Comparison of ENCODE assay signal across 9 cellular contexts in the genomic region with DNA sequence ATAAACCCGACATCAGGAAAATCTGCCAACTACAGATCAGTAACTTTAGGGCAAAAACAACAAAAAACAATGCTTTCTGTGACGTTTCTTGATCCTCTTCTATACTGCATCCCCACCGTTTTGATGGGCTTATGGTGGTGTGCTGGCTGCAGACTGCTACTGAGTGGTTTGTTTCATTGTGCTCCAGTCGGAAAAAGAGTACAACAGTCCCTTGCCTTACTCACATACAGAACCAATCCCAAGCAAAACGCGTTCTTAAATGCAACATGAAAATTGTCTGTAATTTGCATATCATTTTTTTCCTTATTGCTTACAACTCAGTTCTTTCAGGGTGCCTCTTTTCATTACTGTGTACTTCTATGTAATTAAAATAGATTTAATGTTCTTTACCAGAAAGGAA. TPM values are rescaled to one million over a fixed set of nuclear protein-coding genes. Genes with fewer than 3 reads are reported as not detected.
DNase-seq lines count a peak whose midpoint lies in the region; ATAC-seq and TF ChIP-seq lines count a peak whose summit lies in the region.
"Had no signal": no experiment of that assay in that cellular context is flagged by ENCODE, and none has a peak within 500 bp of the region (broad histone marks: within the 10 kb centered on the region; RNA-seq: fewer than 3 reads in every experiment).

No MANE protein-coding gene starts in this region.

- H3K27ac ChIP-seq in esophagus muscularis mucosa (replicated peaks in 1 of 4) (peak overlapping the region; percentile 90 to 98 (median 98)), trophoblast cell (ENCODE audit: low read depth, low read length) (no peak overlapping the region)
- H3K27ac ChIP-seq: C4-2B had no signal

- H3K9ac ChIP-seq in trophoblast cell (ENCODE audit: low read length) = no peak overlapping the region

- H3K14ac ChIP-seq in trophoblast cell (ENCODE audit: low read length) = no peak overlapping the region

- no peak overlapping the region for H4K8ac ChIP-seq in trophoblast cell (ENCODE audit: low read depth, low read length)

- no peak overlapping the region for H2AFZ ChIP-seq in trophoblast cell (ENCODE audit: insufficient read depth, low read length, poor library complexity)

- H3K4me2 ChIP-seq in trophoblast cell (ENCODE audit: low read length) = peak overlapping the region; percentile 38

- no peak overlapping the region for H3K4ac ChIP-seq in trophoblast cell (ENCODE audit: low read depth, low read length)

- H3K79me1 ChIP-seq in trophoblast cell (ENCODE audit: low read length) = peaks cover 20% of the 10 kb centered on the region

- no peak overlapping the region for H2BK5ac ChIP-seq in trophoblast cell (ENCODE audit: low read depth, low read length, poor library complexity)

- no peaks in the 10 kb centered on the region for H3K27me3 ChIP-seq in esophagus muscularis mucosa
- H3K27me3 ChIP-seq in trophoblast cell (ENCODE audit: insufficient read depth, low read length) = no peaks in the 10 kb centered on the region

- WGBS in esophagus muscularis mucosa = 4% methylated on average over 6 of the region's 6 CpGs
- WGBS in trophoblast cell (ENCODE audit: extremely low coverage, insufficient coverage, insufficient read length) = no CpG with 5 or more reads among the region's 6 CpGs

- no peak overlapping the region for H2AK5ac ChIP-seq in trophoblast cell (ENCODE audit: low read length)

- H3K79me2 ChIP-seq in trophoblast cell (ENCODE audit: control insufficient read depth, insufficient read depth, low read length, poor library complexity) = peaks cover 8% of the 10 kb centered on the region

- intact Hi-C loops in esophagus muscularis mucosa (cut with DNase I) = loop anchor here (5.0 to 10.0 kb wide), 4 partner anchors 73 to 211 kb away; no protein-coding TSS in a partner anchor

- no peak overlapping the region for H3K23ac ChIP-seq in trophoblast cell (ENCODE audit: low read length)

- no peaks in the 10 kb centered on the region for H3K36me3 ChIP-seq in esophagus muscularis mucosa
- H3K36me3 ChIP-seq in trophoblast cell (ENCODE audit: control insufficient read depth in 1 of 2, insufficient read depth in 2 of 2, low read length in 2 of 2) = no peaks in the 10 kb centered on the region

- H3K4me3 ChIP-seq in esophagus muscularis mucosa (peak overlapping the region; percentile 71 to 88 (median 84)), trophoblast cell (ENCODE audit: low read depth, low read length) (no peak overlapping the region)

- ATAC-seq in GM18498 (IDR thresholded peaks at IDR 0.05; ENCODE audit: unreplicated experiment) (no peak), HG03025 (IDR thresholded peaks at IDR 0.05; ENCODE audit: low FRiP score, unreplicated experiment) (no peak)

- no peak overlapping the region for H4K91ac ChIP-seq in trophoblast cell (ENCODE audit: low read depth, low read length)

- H2BK12ac ChIP-seq in trophoblast cell (ENCODE audit: low read length) = no peak overlapping the region

- no peak for TF ChIP-seq CTCF in esophagus muscularis mucosa (IDR thresholded peaks at IDR 0.05)

- H3K18ac ChIP-seq in trophoblast cell (ENCODE audit: low read length) = no peak overlapping the region

- H3K4me1 ChIP-seq in esophagus muscularis mucosa (peaks cover 25 to 51% (median 42%) of the 10 kb centered on the region in 4 donors), trophoblast cell (ENCODE audit: control insufficient read depth in 1 of 2, insufficient read depth in 2 of 2, low read length in 2 of 2) (peaks cover 15 to 22% of the 10 kb centered on the region in 2 experiments)

- no peak for TF ChIP-seq EP300 in esophagus muscularis mucosa (IDR thresholded peaks at IDR 0.05)

- H4K12ac ChIP-seq in trophoblast cell (ENCODE audit: low read depth, low read length) = no peak overlapping the region

- no peaks in the 10 kb centered on the region for H3K9me3 ChIP-seq in esophagus muscularis mucosa
- H3K9me3 ChIP-seq in trophoblast cell (ENCODE audit: insufficient read depth, low read depth, low read length) = no peaks in the 10 kb centered on the region

- H2BK120ac ChIP-seq in trophoblast cell (ENCODE audit: insufficient read depth, low read length, poor library complexity) = no peak overlapping the region

- TF ChIP-seq POLR2A in Raji (IDR thresholded peaks at IDR 0.05; ENCODE audit: insufficient read depth, low read depth, low read length) (peak; percentile 47), esophagus muscularis mucosa (IDR thresholded peaks at IDR 0.05; ENCODE audit: low read depth) (no peak)

- peak; percentile 65 for DNase-seq in NCI-H2107 treated with DMSO at 0.1 percent for 48 hours (lab: John Stamatoyannopoulos, UW; ENCODE audit: unreplicated experiment)
- no peak for DNase-seq in NCI-H2107 (lab: John Stamatoyannopoulos, UW)
- DNase-seq in esophagus muscularis mucosa (ENCODE audit: extremely low spot score) = no peak
- DNase-seq in trophoblast cell = no peak
- no peak for DNase-seq in NCI-H2171 treated with DMSO at 0.1 percent for 48 hours (lab: John Stamatoyannopoulos, UW)

RNA-seq across cellular contexts. Expression of gene ETV6, which starts 2.3 kb away (rescaled TPM):
- total RNA-seq in esophagus muscularis mucosa = 10 to 100 TPM; 22.4 to 29.6 (median 25.3) TPM
- 8.4 and 9.1 TPM in 2 replicates for polyA plus RNA-seq in trophoblast cell (2013)
